ENCODE assay signal across 1 cellular context in the genomic region with DNA sequence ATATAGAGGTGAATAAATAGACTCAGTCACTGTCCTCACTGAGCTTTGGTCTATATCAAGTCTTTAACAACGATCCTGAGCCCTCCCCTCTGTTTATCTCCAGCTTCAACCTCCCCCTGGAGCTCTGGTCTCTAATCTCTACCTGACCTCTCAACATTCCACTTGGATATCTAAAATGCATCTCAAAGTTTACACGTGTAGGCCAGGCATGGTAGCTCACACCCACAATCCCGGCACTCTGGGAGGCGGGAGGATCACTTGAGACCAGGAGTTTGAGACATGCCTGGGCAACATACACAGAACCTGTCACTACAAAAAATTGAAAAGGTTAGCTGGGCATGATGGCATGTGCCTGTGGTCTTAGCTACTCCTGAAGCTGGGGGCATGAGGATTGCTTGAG.
TF ChIP-seq lines count a peak whose summit lies in the region.

No MANE protein-coding gene starts in this region.

TF ChIP-seq in IMR-90, 13 proteins besides CTCF, POLR2A, EP300 and RAD21:
- no peak for TF ChIP-seq NFE2L2 (IDR thresholded peaks at IDR 0.05; ENCODE audit: low read depth, low read length)
- TF ChIP-seq CEBPB (IDR thresholded peaks at IDR 0.05; ENCODE audit: low read depth, low read length), result no peak
- TF ChIP-seq RFX5 (IDR thresholded peaks at IDR 0.05; ENCODE audit: low read depth, low read length), result no peak
- TF ChIP-seq SMC3 (IDR thresholded peaks at IDR 0.05; ENCODE audit: low read depth, low read length), result no peak
- TF ChIP-seq MAZ (IDR thresholded peaks at IDR 0.05; ENCODE audit: borderline replicate concordance, low read depth, low read length), result no peak
- no peak for TF ChIP-seq MXI1 (IDR thresholded peaks at IDR 0.05; ENCODE audit: borderline replicate concordance, low read depth, low read length)
- no peak for TF ChIP-seq FOS (IDR thresholded peaks at IDR 0.05; ENCODE audit: low read depth, low read length)
- no peak for TF ChIP-seq ELK1 (IDR thresholded peaks at IDR 0.05; ENCODE audit: borderline replicate concordance, low read depth, low read length)
- no peak for TF ChIP-seq MAFK (IDR thresholded peaks at IDR 0.05; ENCODE audit: low read depth, low read length)
- TF ChIP-seq, protein P1, sequence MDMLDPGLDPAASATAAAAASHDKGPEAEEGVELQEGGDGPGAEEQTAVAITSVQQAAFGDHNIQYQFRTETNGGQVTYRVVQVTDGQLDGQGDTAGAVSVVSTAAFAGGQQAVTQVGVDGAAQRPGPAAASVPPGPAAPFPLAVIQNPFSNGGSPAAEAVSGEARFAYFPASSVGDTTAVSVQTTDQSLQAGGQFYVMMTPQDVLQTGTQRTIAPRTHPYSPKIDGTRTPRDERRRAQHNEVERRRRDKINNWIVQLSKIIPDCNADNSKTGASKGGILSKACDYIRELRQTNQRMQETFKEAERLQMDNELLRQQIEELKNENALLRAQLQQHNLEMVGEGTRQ (IDR thresholded peaks at IDR 0.05; ENCODE audit: low read depth, low read length), result no peak
- no peak for TF ChIP-seq RCOR1 (IDR thresholded peaks at IDR 0.05; ENCODE audit: insufficient replicate concordance, low read length)
